1 cellular context compared by ENCODE assay signal in genomic region chr2:53970898-53971681, GRCh38.
A peak's percentile ranks its signal among the peaks of the same experiment; 100 is the strongest.
TF ChIP-seq lines count a peak whose summit lies in the region.

TSS of gene PSME4 (minus strand) at chr2:53970993. CDS start at chr2:53970784, 209 bp downstream.

TF ChIP-seq in neural cell, 6 proteins besides CTCF, POLR2A, EP300 and RAD21:
- TF ChIP-seq EZH2 (IDR thresholded peaks at IDR 0.05; ENCODE audit: borderline replicate concordance, insufficient read depth, low read length, poor library complexity, severe bottlenecking): no peak
- TF ChIP-seq TAF1 (IDR thresholded peaks at IDR 0.05; ENCODE audit: low read depth): peak; percentile 33
- TF ChIP-seq MXI1 (conservative IDR thresholded peaks at IDR 0.05; ENCODE audit: poor library complexity, severe bottlenecking): peak; percentile 85
- TF ChIP-seq REST (IDR thresholded peaks at IDR 0.05; ENCODE audit: borderline replicate concordance): peak; percentile 34
- peak; percentile 21 for TF ChIP-seq SMC3 (conservative IDR thresholded peaks at IDR 0.05; ENCODE audit: poor library complexity)
- peak; percentile 92 for TF ChIP-seq POLR2AphosphoS5 (IDR thresholded peaks at IDR 0.05)
TF ChIP-seq in neural cell: peak in this region for 5.
